In genomic region chr3:44208086-44208485, GRCh38 we compare ENCODE assay signal across 19 cellular contexts.
DNase-seq lines count a peak whose midpoint lies in the region; ATAC-seq and TF ChIP-seq lines count a peak whose summit lies in the region.
"Had no signal": no experiment of that assay in that cellular context is flagged by ENCODE, and none has a peak within 500 bp of the region (broad histone marks: within the 10 kb centered on the region; RNA-seq: fewer than 3 reads in every experiment).

No MANE protein-coding gene starts in this region.

- no peaks in the 10 kb centered on the region for H3K36me3 Mint-ChIP-seq in stimulated activated naive B cell treated with anti-CD40 and anti-IgM and Interleukin-4, amounts not matched to agents 10 μg/mL and 1 μg/mL and 100 μg/mL, for 72 hours
- H3K36me3 Mint-ChIP-seq: WTC11 had no signal

- ATAC-seq in stimulated activated naive B cell treated with anti-CD40 and anti-IgM and Interleukin-4, amounts not matched to agents 10 μg/mL and 1 μg/mL and 100 μg/mL, for 72 hours (replicated peaks), result no peak
- ATAC-seq in HG02973 (IDR thresholded peaks at IDR 0.05; ENCODE audit: unreplicated experiment), result no peak
- ATAC-seq: heart left ventricle, WTC11 had no signal

- no peaks in the 10 kb centered on the region for H3K4me1 Mint-ChIP-seq in stimulated activated naive B cell treated with anti-CD40 and anti-IgM and Interleukin-4, amounts not matched to agents 10 μg/mL and 1 μg/mL and 100 μg/mL, for 72 hours
- H3K4me1 Mint-ChIP-seq: WTC11 had no signal

- H3K4me1 ChIP-seq in BLaER1, result peaks cover 19% of the 10 kb centered on the region
- H3K4me1 ChIP-seq: BE2C, heart left ventricle, vagina had no signal

- no peaks in the 10 kb centered on the region for H3K9me3 ChIP-seq in BLaER1
- H3K9me3 ChIP-seq: BE2C, heart left ventricle, ovary, vagina had no signal

- no peak overlapping the region for H3K4me3 Mint-ChIP-seq in stimulated activated naive B cell treated with anti-CD40 and anti-IgM and Interleukin-4, amounts not matched to agents 10 μg/mL and 1 μg/mL and 100 μg/mL, for 72 hours
- H3K4me3 Mint-ChIP-seq: stimulated activated naive CD8-positive, alpha-beta T cell treated with anti-CD3 and anti-CD28 coated beads, Interleukin-15, Interleukin-2, amounts not matched to agents 100 ng/mL and 50 ng/mL, for 24 hours; WTC11 had no signal

- H3K27ac ChIP-seq in BLaER1 (no peak overlapping the region), brain microvascular endothelial cell (no peak overlapping the region)
- H3K27ac ChIP-seq: heart left ventricle, ovary, vagina had no signal

- peak overlapping the region; percentile 56 for H3K4me2 ChIP-seq in BLaER1

- TF ChIP-seq CTCF in brain microvascular endothelial cell (IDR thresholded peaks at IDR 0.05; ENCODE audit: low read depth, low read length, missing control alignments), result no peak

- H3K27me3 ChIP-seq in BLaER1 (no peaks in the 10 kb centered on the region), brain microvascular endothelial cell (replicated peaks) (no peaks in the 10 kb centered on the region)
- H3K27me3 ChIP-seq: BE2C, ovary, vagina had no signal

- H3K4me3 ChIP-seq in BLaER1 (no peak overlapping the region), brain microvascular endothelial cell (ENCODE audit: low read depth, low read length) (no peak overlapping the region)
- H3K4me3 ChIP-seq: heart left ventricle, ovary, vagina had no signal

- no peak overlapping the region for H3K9ac ChIP-seq in BLaER1

- DNase-seq in ELR (ENCODE audit: low read depth) (peak; percentile 37), SW480 (ENCODE audit: low spot score) (peak; percentile 94), glomerular visceral epithelial cell (ENCODE audit: extremely low spot score) (peak; percentile 5), brain microvascular endothelial cell (no peak), NCI-H2196 treated with DMSO at 0.1 percent for 48 hours (lab: John Stamatoyannopoulos, UW; ENCODE audit: unreplicated experiment) (no peak)
- no peak for DNase-seq in stimulated activated naive B cell treated with anti-CD40 and anti-IgM and Interleukin-4, amounts not matched to agents 10 μg/mL and 1 μg/mL and 100 μg/mL, for 72 hours
- DNase-seq: amniotic stem cell, BE2C, HCEC 1CT, heart left ventricle, islet precursor cell, NCI-H1694, ovary, RPMI8226 had no signal

- H3K27ac Mint-ChIP-seq in stimulated activated naive B cell treated with anti-CD40 and anti-IgM and Interleukin-4, amounts not matched to agents 10 μg/mL and 1 μg/mL and 100 μg/mL, for 72 hours, result no peak overlapping the region
- H3K27ac Mint-ChIP-seq: stimulated activated naive CD8-positive, alpha-beta T cell treated with anti-CD3 and anti-CD28 coated beads, Interleukin-15, Interleukin-2, amounts not matched to agents 100 ng/mL and 50 ng/mL, for 24 hours; WTC11 had no signal

- no peaks in the 10 kb centered on the region for H4K20me1 ChIP-seq in BLaER1

- H3K36me3 ChIP-seq in BLaER1 (no peaks in the 10 kb centered on the region), brain microvascular endothelial cell (replicated peaks) (no peaks in the 10 kb centered on the region)
- H3K36me3 ChIP-seq: BE2C, heart left ventricle, ovary, vagina had no signal

- H3K27me3 Mint-ChIP-seq in stimulated activated naive B cell treated with anti-CD40 and anti-IgM and Interleukin-4, amounts not matched to agents 10 μg/mL and 1 μg/mL and 100 μg/mL, for 72 hours, result peaks cover 4 to 13% of the 10 kb centered on the region in 2 donors

- no peaks in the 10 kb centered on the region for H3K9me3 Mint-ChIP-seq in stimulated activated naive B cell treated with anti-CD40 and anti-IgM and Interleukin-4, amounts not matched to agents 10 μg/mL and 1 μg/mL and 100 μg/mL, for 72 hours
- H3K9me3 Mint-ChIP-seq: stimulated activated naive CD8-positive, alpha-beta T cell treated with anti-CD3 and anti-CD28 coated beads, Interleukin-15, Interleukin-2, amounts not matched to agents 100 ng/mL and 50 ng/mL, for 24 hours; WTC11 had no signal

- in situ Hi-C loops in brain microvascular endothelial cell (cut with HindIII; ENCODE audit: low pct_ligation_motif_present, low sequenced_read_pairs), result no loop called here

Comparison
In these comparisons a context has a peak if more than half of its experiments do, and no peak if none do; other contexts are left out.
1. DNase-seq: peak in ELR (single experiment), SW480 (single experiment) and glomerular visceral epithelial cell (single experiment); none in stimulated activated naive B cell treated with anti-CD40 and anti-IgM and Interleukin-4, amounts not matched to agents 10 μg/mL and 1 μg/mL and 100 μg/mL, for 72 hours (single experiment), brain microvascular endothelial cell (single experiment) and NCI-H2196 treated with DMSO at 0.1 percent for 48 hours (single experiment).